ENCODE assay signal across 9 cellular contexts in genomic region chr11:114197799-114198500, GRCh38.
A peak's percentile ranks its signal among the peaks of the same experiment; 100 is the strongest.
DNase-seq lines count a peak whose midpoint lies in the region; ATAC-seq and TF ChIP-seq lines count a peak whose summit lies in the region.
"Had no signal": no experiment of that assay in that cellular context is flagged by ENCODE, and none has a peak within 500 bp of the region (broad histone marks: within the 10 kb centered on the region; RNA-seq: fewer than 3 reads in every experiment).

No MANE protein-coding gene starts in this region.

- H3K27ac ChIP-seq in caudate nucleus (ENCODE audit: low read depth, low read length) (peak overlapping the region; percentile 49), stomach (peak overlapping the region; percentile 76 to 96 (median 88))
- H3K27ac ChIP-seq: WERI-Rb-1 had no signal

- peak; percentile 49 for ATAC-seq in left colon

- 11 to 24% (median 21%) methylated on average over 10 of the region's 10 CpGs for WGBS in stomach, 5 donors

- peak in 1 of 4 donors; percentile 12 for TF ChIP-seq POLR2A in stomach (IDR thresholded peaks at IDR 0.05)

- DNase-seq in HFF-Myc (ENCODE audit: extremely low read depth, low read depth) (peak; percentile 31), caudate nucleus (lab: John Stamatoyannopoulos, UW) (peak in 18 of 61 donors; percentile 10 to 54 (median 24)), left colon (peak in 1 of 2 donors; percentile 75), stomach (peak; percentile 85), inferior parietal cortex (ENCODE audit: extremely low spot score) (no peak), NCI-H1694 treated with DMSO at 0.1 percent for 48 hours (lab: John Stamatoyannopoulos, UW) (no peak), GF-D8 (lab: John Stamatoyannopoulos, UW) (no peak), DMS153 treated with DMSO at 0.1 percent for 48 hours (lab: John Stamatoyannopoulos, UW; ENCODE audit: unreplicated experiment) (no peak)
- DNase-seq: WERI-Rb-1 had no signal

- peaks cover 55 to 92% (median 80%) of the 10 kb centered on the region in 4 donors for H3K4me1 ChIP-seq in stomach

- H3K27me3 ChIP-seq in stomach, result no peaks in the 10 kb centered on the region

- H3K36me3 ChIP-seq in stomach, result peaks cover 0 to 12% (median 11%) of the 10 kb centered on the region in 4 donors
- H3K36me3 ChIP-seq: WERI-Rb-1 had no signal

- TF ChIP-seq CTCF in HFF-Myc (IDR thresholded peaks at IDR 0.05; ENCODE audit: low read depth, low read length, missing control alignments) (no peak), stomach (IDR thresholded peaks at IDR 0.05) (no peak)

- H3K4me3 ChIP-seq in HFF-Myc (replicated peaks; ENCODE audit: low read depth, low read length) (no peak overlapping the region), stomach (peak overlapping the region in 1 of 4 donors; percentile 10)

- TF ChIP-seq EP300 in stomach (IDR thresholded peaks at IDR 0.05), result peak; percentile 98

- intact Hi-C loops in left colon (cut with DNase I, micrococcal nuclease), result no loop called here
- intact Hi-C loops in stomach (cut with DNase I; ENCODE audit: low total_unique reads), result no loop called here

- no peaks in the 10 kb centered on the region for H3K9me3 ChIP-seq in stomach

Comparison
In these comparisons a context has a peak if more than half of its experiments do, and no peak if none do; other contexts are left out.
1. DNase-seq: peak in HFF-Myc (single experiment) and stomach (single experiment); none in inferior parietal cortex (single experiment), NCI-H1694 treated with DMSO at 0.1 percent for 48 hours (single experiment), GF-D8 (single experiment) and DMS153 treated with DMSO at 0.1 percent for 48 hours (single experiment).